In the genomic region with DNA sequence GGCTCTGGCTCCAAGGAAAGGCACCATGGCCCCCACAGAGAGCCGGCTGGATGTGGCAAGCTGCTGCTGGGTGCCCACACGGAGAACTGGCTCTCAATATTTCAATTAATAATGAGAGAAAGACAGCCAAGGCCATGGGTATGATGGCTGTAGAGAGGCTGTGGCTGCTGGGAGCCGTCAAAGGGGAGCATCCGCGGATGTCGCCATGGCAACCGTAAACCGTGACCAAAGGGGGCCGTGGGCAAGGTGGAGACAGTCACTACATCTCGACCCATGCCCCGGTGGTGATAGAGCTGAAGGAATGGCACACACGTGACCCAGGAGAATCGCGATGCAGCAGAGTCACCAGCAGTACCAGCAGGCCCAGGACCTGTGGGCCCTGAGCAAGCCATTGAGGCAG, we compare ENCODE assay signal across 16 cellular contexts. TPM values are rescaled to one million over a fixed set of nuclear protein-coding genes. Genes with fewer than 3 reads are reported as not detected.
"Had no signal": no experiment of that assay in that cellular context is flagged by ENCODE, and none has a peak within 500 bp of the region (broad histone marks: within the 10 kb centered on the region; RNA-seq: fewer than 3 reads in every experiment).

No MANE protein-coding gene starts in this region.

- H3K4me1 ChIP-seq: colonic mucosa, pancreas had no signal

- DNase-seq: activated CD4-positive, alpha-beta memory T cell treated with anti-CD3 and anti-CD28 coated beads, Interleukin-2, amount 10 ng/mL, durations not matched to agents 7 days and 5 days; activated CD4-positive, alpha-beta T cell treated with anti-CD3 and anti-CD28 coated beads for 4 hours; activated CD8-positive, alpha-beta memory T cell treated with anti-CD3 and anti-CD28 coated beads, Interleukin-2, amount 50 U/mL, for 4 hours; activated gamma-delta T cell treated with Interleukin-2 at 50 U/mL for 16 hours; amniotic stem cell; colonic mucosa; effector memory CD8-positive, alpha-beta T cell; foreskin melanocyte; left cardiac atrium; stimulated activated CD4-positive, alpha-beta T cell treated with anti-CD3 and anti-CD28 coated beads, Interleukin-2, amount 100 ng/mL, for 48 hours; T-helper 17 cell had no signal

- H3K36me3 ChIP-seq: colonic mucosa, pancreas, tibial artery had no signal

- FAIRE-seq: pancreas had no signal

- H3K9me3 ChIP-seq: colonic mucosa, pancreas, tibial artery had no signal

- H3K27me3 ChIP-seq: colonic mucosa had no signal

- H3K4me3 ChIP-seq: colonic mucosa, lung, pancreas, tibial artery had no signal

- H3K27ac ChIP-seq: colonic mucosa, pancreas, tibial artery had no signal

- ATAC-seq: effector memory CD8-positive, alpha-beta T cell; left cardiac atrium; pancreas; stimulated activated memory B cell treated with anti-CD40 and anti-IgM and Interleukin-4, amounts not matched to agents 10 μg/mL and 1 μg/mL and 100 μg/mL, for 72 hours; T-helper 17 cell had no signal

RNA-seq across cellular contexts. Expression of a gene that starts 9.6 kb away (rescaled TPM):
- total RNA-seq: activated CD4-positive, alpha-beta memory T cell treated with anti-CD3 and anti-CD28 coated beads, Interleukin-2, amount 10 ng/mL, durations not matched to agents 7 days and 5 days; cardiac septum; colonic mucosa; left cardiac atrium; lung; pancreas; T-helper 17 cell had no signal
- polyA plus RNA-seq: lung had no signal
